22 cellular contexts compared by ENCODE assay signal in genomic region chr5:150402226-150402773, GRCh38. TPM values are rescaled to one million over a fixed set of nuclear protein-coding genes. Genes with fewer than 3 reads are reported as not detected.
DNase-seq lines count a peak whose midpoint lies in the region; ATAC-seq and TF ChIP-seq lines count a peak whose summit lies in the region.
"Had no signal": no experiment of that assay in that cellular context is flagged by ENCODE, and none has a peak within 500 bp of the region (broad histone marks: within the 10 kb centered on the region; RNA-seq: fewer than 3 reads in every experiment).

No MANE protein-coding gene starts in this region.

- DNase-seq in cardiac muscle cell (ENCODE audit: low read depth in 1 of 2, low spot score in 1 of 2) = no peak
- no peak for DNase-seq in heart left ventricle
- no peak for DNase-seq in AML-193 (lab: John Stamatoyannopoulos, UW)
- DNase-seq: activated CD4-positive, alpha-beta T cell treated with anti-CD3 and anti-CD28 coated beads, Interleukin-2, amount 10 ng/mL, durations not matched to agents 7 days and 5 days; activated T-cell treated with anti-CD3 and anti-CD28 coated beads, Interleukin-2, amount 50 U/mL, for 4 hours; brain microvascular endothelial cell; CD4-positive, alpha-beta T cell; DMS79 treated with DMSO at 0.1 percent for 48 hours; gastrocnemius medialis; NCI-H524; stimulated activated CD4-positive, alpha-beta T cell treated with anti-CD3 and anti-CD28 coated beads, Interleukin-2, amount 100 ng/mL, for 48 hours; SW 1271 had no signal

- H3K27me3 Mint-ChIP-seq in IgD-negative memory B cell = no peaks in the 10 kb centered on the region
- H3K27me3 Mint-ChIP-seq in dendritic cell treated with granulocyte-macrophage colony-stimulating factor and Interleukin-4, amounts not matched to agents 40 ng/mL and 50 ng/mL, for 4 days = no peaks in the 10 kb centered on the region
- H3K27me3 Mint-ChIP-seq: activated CD4-positive, alpha-beta T cell treated with anti-CD3 and anti-CD28 coated beads, Interleukin-2, amount 10 ng/mL, durations not matched to agents 7 days and 5 days; activated naive CD8-positive, alpha-beta T cell; CD4-positive, alpha-beta T cell had no signal

- H3K9me3 Mint-ChIP-seq in IgD-negative memory B cell = no peaks in the 10 kb centered on the region
- no peaks in the 10 kb centered on the region for H3K9me3 Mint-ChIP-seq in dendritic cell treated with granulocyte-macrophage colony-stimulating factor and Interleukin-4, amounts not matched to agents 40 ng/mL and 50 ng/mL, for 4 days
- H3K9me3 Mint-ChIP-seq: activated CD4-positive, alpha-beta T cell treated with anti-CD3 and anti-CD28 coated beads, Interleukin-2, amount 10 ng/mL, durations not matched to agents 7 days and 5 days; activated T-cell treated with anti-CD3 and anti-CD28 coated beads, Interleukin-2, amount 50 U/mL, for 4 hours; CD4-positive, alpha-beta T cell; mesothelial cell of epicardium; neural crest cell had no signal

- H3K4me3 Mint-ChIP-seq in IgD-negative memory B cell = peak overlapping the region in 3 of 4 donors; percentile 13 to 97 (median 80)
- H3K4me3 Mint-ChIP-seq in dendritic cell treated with granulocyte-macrophage colony-stimulating factor and Interleukin-4, amounts not matched to agents 40 ng/mL and 50 ng/mL, for 4 days = peak overlapping the region; percentile 50
- H3K4me3 Mint-ChIP-seq: activated CD4-positive, alpha-beta T cell treated with anti-CD3 and anti-CD28 coated beads, Interleukin-2, amount 10 ng/mL, durations not matched to agents 7 days and 5 days; activated naive CD8-positive, alpha-beta T cell; activated T-cell treated with anti-CD3 and anti-CD28 coated beads, Interleukin-2, amount 50 U/mL, for 4 hours; mesothelial cell of epicardium; neural crest cell had no signal

- peaks cover 40 to 45% (median 42%) of the 10 kb centered on the region in 3 donors for H3K4me1 Mint-ChIP-seq in IgD-negative memory B cell
- peaks cover 65% of the 10 kb centered on the region for H3K4me1 Mint-ChIP-seq in dendritic cell treated with granulocyte-macrophage colony-stimulating factor and Interleukin-4, amounts not matched to agents 40 ng/mL and 50 ng/mL, for 4 days (ENCODE audit: low read depth)
- H3K4me1 Mint-ChIP-seq: activated CD4-positive, alpha-beta T cell treated with anti-CD3 and anti-CD28 coated beads, Interleukin-2, amount 10 ng/mL, durations not matched to agents 7 days and 5 days; mesothelial cell of epicardium; neural crest cell had no signal

- no peak for TF ChIP-seq CTCF in cardiac muscle cell (IDR thresholded peaks at IDR 0.05; ENCODE audit: low read depth, low read length)
- no peak for TF ChIP-seq CTCF in heart left ventricle (IDR thresholded peaks at IDR 0.05)

- H3K4me3 ChIP-seq in cardiac muscle cell (no peak overlapping the region), heart left ventricle (no peak overlapping the region)
- H3K4me3 ChIP-seq: gastrocnemius medialis, prostate gland had no signal

- intact Hi-C loops in heart left ventricle (cut with DNase I) = loop anchor here in 2 of 10 donors (5.0 kb wide), 1 partner anchor 35 kb away; no protein-coding TSS in a partner anchor
- intact Hi-C loops in dendritic cell treated with granulocyte-macrophage colony-stimulating factor and Interleukin-4, amounts not matched to agents 40 ng/mL and 50 ng/mL, for 4 days (cut with micrococcal nuclease) = no loop called here

- ATAC-seq in heart left ventricle = no peak
- ATAC-seq in HG02970 (IDR thresholded peaks at IDR 0.05; ENCODE audit: low FRiP score, unreplicated experiment) = no peak
- no peak for ATAC-seq in HG02763 (IDR thresholded peaks at IDR 0.05; ENCODE audit: unreplicated experiment)
- ATAC-seq: activated T-cell treated with anti-CD3 and anti-CD28 coated beads, Interleukin-2, amount 50 U/mL, for 4 hours; esophagus mucosa; gastrocnemius medialis had no signal

- WGBS in heart left ventricle, 4 donors = 83 to 89% (median 87%) methylated on average over 5 of the region's 5 CpGs

- no peaks in the 10 kb centered on the region for H3K27me3 ChIP-seq in cardiac muscle cell
- H3K27me3 ChIP-seq in heart left ventricle = no peaks in the 10 kb centered on the region
- H3K27me3 ChIP-seq: brain microvascular endothelial cell, gastrocnemius medialis had no signal

- peaks cover 11% of the 10 kb centered on the region for H3K36me3 Mint-ChIP-seq in IgD-negative memory B cell
- H3K36me3 Mint-ChIP-seq in dendritic cell treated with granulocyte-macrophage colony-stimulating factor and Interleukin-4, amounts not matched to agents 40 ng/mL and 50 ng/mL, for 4 days (ENCODE audit: low read depth) = peaks cover 97% of the 10 kb centered on the region
- H3K36me3 Mint-ChIP-seq: activated naive CD8-positive, alpha-beta T cell had no signal

- H3K27ac Mint-ChIP-seq in IgD-negative memory B cell = peak overlapping the region; percentile 93 to 100 (median 97)
- H3K27ac Mint-ChIP-seq in dendritic cell treated with granulocyte-macrophage colony-stimulating factor and Interleukin-4, amounts not matched to agents 40 ng/mL and 50 ng/mL, for 4 days = peak overlapping the region; percentile 99

- H3K9me3 ChIP-seq in cardiac muscle cell (ENCODE audit: low read depth) (no peaks in the 10 kb centered on the region), heart left ventricle (no peaks in the 10 kb centered on the region)
- H3K9me3 ChIP-seq: gastrocnemius medialis, prostate gland had no signal

- H3K36me3 ChIP-seq in cardiac muscle cell (peaks cover 4% of the 10 kb centered on the region), heart left ventricle (peaks cover 0 to 100% (median 85%) of the 10 kb centered on the region in 9 donors)

- H3K4me1 ChIP-seq in cardiac muscle cell (ENCODE audit: low read depth) (peaks cover 12% of the 10 kb centered on the region), heart left ventricle (peaks cover 0 to 21% (median under 1%) of the 10 kb centered on the region in 12 donors)
- H3K4me1 ChIP-seq: gastrocnemius medialis, prostate gland had no signal

- no peak for TF ChIP-seq POLR2A in heart left ventricle (IDR thresholded peaks at IDR 0.05)

- peak overlapping the region; percentile 50 for H3K27ac ChIP-seq in cardiac muscle cell
- H3K27ac ChIP-seq in heart left ventricle = no peak overlapping the region
- H3K27ac ChIP-seq in temporal lobe (ENCODE audit: low read depth, low read length) = peak overlapping the region; percentile 77
- H3K27ac ChIP-seq: brain microvascular endothelial cell, gastrocnemius medialis, prostate gland had no signal

RNA-seq across cellular contexts. Expression of gene CD74, which starts 10.4 kb away (rescaled TPM):
- 11.7 and 12.6 TPM in 2 replicates for total RNA-seq in cardiac muscle cell
- polyA plus RNA-seq in cardiac muscle cell = 16.3 and 23.7 TPM in 2 replicates
- 1,000 to 10,000 TPM in 2 of 9 donors, 100 to 1,000 TPM in 7; 139 to 2,756 (median 300) TPM for total RNA-seq in heart left ventricle
- polyA plus RNA-seq in heart left ventricle = 100 to 1,000 TPM; 147 to 208 TPM
- polyA plus RNA-seq in IgD-negative memory B cell = 29,718 TPM
- 2.5 TPM for total RNA-seq in temporal lobe

RNA-seq across cellular contexts. Expression of gene TCOF1, which starts 44.8 kb away (rescaled TPM):
- total RNA-seq in cardiac muscle cell = 29.5 and 46.0 TPM in 2 replicates
- 31.4 and 37.7 TPM in 2 replicates for polyA plus RNA-seq in cardiac muscle cell
- 10 to 100 TPM; 12.6 to 29.9 (median 16.0) TPM for total RNA-seq in heart left ventricle
- 10 to 100 TPM; 11.9 to 18.8 TPM for polyA plus RNA-seq in heart left ventricle
- 26.4 TPM for polyA plus RNA-seq in IgD-negative memory B cell
- 11.3 TPM for total RNA-seq in temporal lobe

RNA-seq across cellular contexts. Expression of gene RPS14, which starts 47.2 kb away (rescaled TPM):
- total RNA-seq in cardiac muscle cell = 2,228 and 2,781 TPM in 2 replicates
- polyA plus RNA-seq in cardiac muscle cell = 1,307 and 1,584 TPM in 2 replicates
- total RNA-seq in heart left ventricle = 1,000 to 10,000 TPM; 1,031 to 1,428 (median 1,294) TPM
- 1,000 to 10,000 TPM; 1,822 to 3,474 TPM for polyA plus RNA-seq in heart left ventricle
- 7,694 TPM for polyA plus RNA-seq in IgD-negative memory B cell
- total RNA-seq in temporal lobe = 1,676 TPM

Comparison
In these comparisons a context has a peak if more than half of its experiments do, and no peak if none do; other contexts are left out.
1. H3K27ac ChIP-seq: peak in cardiac muscle cell (single experiment) and temporal lobe (single experiment); none in heart left ventricle (0 of 12).
2. RNA of gene CD74, which starts 10.4 kb away (total RNA-seq): 139 to 2,756 TPM in heart left ventricle; 11.7 to 12.6 TPM in cardiac muscle cell and 2.5 TPM in temporal lobe (single experiment); every median in the first group is over 10 times any median in the second.